ENCODE assay signal across 23 cellular contexts in genomic region chr3:140308535-140308934, GRCh38.
"Had no signal": no experiment of that assay in that cellular context is flagged by ENCODE, and none has a peak within 500 bp of the region (broad histone marks: within the 10 kb centered on the region; RNA-seq: fewer than 3 reads in every experiment).

No MANE protein-coding gene starts in this region.

- ATAC-seq: effector memory CD8-positive, alpha-beta T cell; foreskin keratinocyte; gastroesophageal sphincter; left lung; lower lobe of right lung; naive thymus-derived CD8-positive, alpha-beta T cell; stimulated activated naive B cell treated with anti-CD40 and anti-IgM and Interleukin-4, amounts not matched to agents 10 μg/mL and 1 μg/mL and 100 μg/mL, for 72 hours had no signal

- H3K27me3 ChIP-seq: esophagus squamous epithelium, foreskin keratinocyte, gastroesophageal sphincter, hepatocyte, left lung, spleen, tibial nerve, upper lobe of left lung had no signal

- H3K4me3 ChIP-seq: esophagus squamous epithelium, gastroesophageal sphincter, heart left ventricle, hepatocyte, left lung, lower lobe of right lung, prostate gland, skin epidermis, spleen, thoracic aorta, tibial nerve, upper lobe of left lung had no signal

- H3K36me3 ChIP-seq: esophagus squamous epithelium, gastroesophageal sphincter, heart left ventricle, left lung, lower lobe of right lung, prostate gland, spleen, thoracic aorta, tibial nerve, upper lobe of left lung had no signal

- H3K27ac ChIP-seq: esophagus squamous epithelium, foreskin keratinocyte, gastroesophageal sphincter, heart left ventricle, hepatocyte, left lung, lower lobe of right lung, prostate gland, skin epidermis, spleen, thoracic aorta, tibial nerve, upper lobe of left lung had no signal

- H3K9me3 ChIP-seq: esophagus squamous epithelium, gastroesophageal sphincter, heart left ventricle, left lung, lower lobe of right lung, prostate gland, spleen, thoracic aorta, tibial nerve, upper lobe of left lung had no signal

- H3K4me1 ChIP-seq: esophagus squamous epithelium, foreskin keratinocyte, left lung, lower lobe of right lung, prostate gland, spleen, tibial nerve, upper lobe of left lung had no signal

- DNase-seq: cortex of kidney; effector memory CD8-positive, alpha-beta T cell; erythroblast; esophagus squamous epithelium; foreskin keratinocyte; heart left ventricle; kidney; left lung; lower lobe of right lung; naive thymus-derived CD8-positive, alpha-beta T cell; nephron progenitor cell; nucleus accumbens; right cardiac atrium; spleen; stimulated activated CD4-positive, alpha-beta T cell treated with anti-CD3 and anti-CD28 coated beads, Interleukin-4, amount 100 ng/mL, for 4 hours; stimulated activated naive B cell treated with anti-CD40 and anti-IgM and Interleukin-4, amounts not matched to agents 10 μg/mL and 1 μg/mL and 100 μg/mL, for 72 hours; upper lobe of left lung had no signal
